ENCODE assay signal across 17 cellular contexts in the genomic region with DNA sequence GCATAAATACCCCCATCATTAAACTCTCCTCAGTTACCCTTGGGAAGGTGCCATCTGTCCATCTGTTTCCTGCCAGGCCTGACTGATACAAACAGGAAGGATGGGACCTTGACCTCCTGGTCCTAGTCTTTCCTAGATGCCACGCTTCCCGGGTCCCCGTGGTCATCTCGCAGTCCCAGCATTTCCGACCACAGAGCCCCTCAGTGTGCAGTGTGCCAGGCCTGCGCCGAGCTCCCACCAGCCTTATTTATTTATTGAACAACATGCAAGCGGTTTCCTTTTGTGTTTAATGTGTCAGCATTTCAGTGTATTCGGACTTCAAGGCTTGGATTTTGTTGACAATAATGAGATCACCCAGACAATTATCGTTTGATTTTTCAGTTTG. TPM values are rescaled to one million over a fixed set of nuclear protein-coding genes. Genes with fewer than 3 reads are reported as not detected.
DNase-seq lines count a peak whose midpoint lies in the region; ATAC-seq and TF ChIP-seq lines count a peak whose summit lies in the region.
"Had no signal": no experiment of that assay in that cellular context is flagged by ENCODE, and none has a peak within 500 bp of the region (broad histone marks: within the 10 kb centered on the region; RNA-seq: fewer than 3 reads in every experiment).

No MANE protein-coding gene starts in this region.

- CTCF ChIA-PET in CD4-positive, alpha-beta memory T cell (lab: Charles Lee; ENCODE audit: partially characterized antibody), result no interaction called here

- TF ChIP-seq EP300 in esophagus muscularis mucosa (IDR thresholded peaks at IDR 0.05), result no peak
- no peak for TF ChIP-seq EP300 in gastroesophageal sphincter (IDR thresholded peaks at IDR 0.05)

- POLR2A ChIA-PET in CD4-positive, alpha-beta memory T cell (lab: Charles Lee; ENCODE audit: partially characterized antibody), result no interaction called here

- no peaks in the 10 kb centered on the region for H3K4me1 Mint-ChIP-seq in CD4-positive, alpha-beta memory T cell
- H3K4me1 Mint-ChIP-seq: CD8-positive, alpha-beta memory T cell had no signal

- intact Hi-C loops in esophagus muscularis mucosa (cut with DNase I), result no loop called here
- intact Hi-C loops in CD4-positive, alpha-beta memory T cell (cut with micrococcal nuclease), result no loop called here

- 71% methylated on average over 10 of the region's 10 CpGs for WGBS in esophagus muscularis mucosa
- WGBS in gastroesophageal sphincter (ENCODE audit: low coverage in 1 of 2), 2 donors, result 50 to 71% methylated on average over 2 to 7 of the region's 10 CpGs

- no peak overlapping the region for H3K4me3 Mint-ChIP-seq in CD4-positive, alpha-beta memory T cell
- H3K4me3 Mint-ChIP-seq: H9 had no signal

- H3K27ac ChIP-seq in esophagus muscularis mucosa (replicated peaks in 1 of 4) (no peak overlapping the region), gastroesophageal sphincter (no peak overlapping the region)
- no peak overlapping the region for H3K27ac ChIP-seq in CD4-positive, alpha-beta memory T cell (ENCODE audit: low read depth, low read length)

- TF ChIP-seq CTCF in esophagus muscularis mucosa (IDR thresholded peaks at IDR 0.05), result no peak
- TF ChIP-seq CTCF in gastroesophageal sphincter (IDR thresholded peaks at IDR 0.05), result no peak

- peak overlapping the region in 1 of 7 donors; percentile 30 for H3K27ac Mint-ChIP-seq in CD4-positive, alpha-beta memory T cell
- H3K27ac Mint-ChIP-seq: CD8-positive, alpha-beta memory T cell had no signal

- H3K4me1 ChIP-seq in esophagus muscularis mucosa (peaks cover 0 to 29% (median 28%) of the 10 kb centered on the region in 4 donors), gastroesophageal sphincter (peaks cover 0 to 30% (median 6%) of the 10 kb centered on the region in 3 donors)
- H3K4me1 ChIP-seq in CD4-positive, alpha-beta memory T cell (ENCODE audit: insufficient read depth, low read length), result no peaks in the 10 kb centered on the region

- peak; percentile 42 for DNase-seq in CMK (ENCODE audit: low read depth)
- DNase-seq in DMS 273 (lab: John Stamatoyannopoulos, UW; ENCODE audit: unreplicated experiment), result peak; percentile 87
- DNase-seq in SW480 (ENCODE audit: low spot score), result peak; percentile 84
- peak; percentile 8 for DNase-seq in esophagus muscularis mucosa (ENCODE audit: extremely low spot score)
- DNase-seq in NCI-H774 (lab: John Stamatoyannopoulos, UW), result no peak
- no peak for DNase-seq in CD4-positive, alpha-beta memory T cell
- DNase-seq: CD8-positive, alpha-beta memory T cell; DMS153; H9; Kasumi-1; NCI-H1417; NCI-H2081; NCI-H2227 treated with DMSO at 0.1 percent for 48 hours; SIG-M5 had no signal

- peaks cover 0 to 2% of the 10 kb centered on the region in 2 donors for H3K27me3 Mint-ChIP-seq in CD4-positive, alpha-beta memory T cell

- no peaks in the 10 kb centered on the region for H3K27me3 ChIP-seq in esophagus muscularis mucosa
- H3K27me3 ChIP-seq in CD4-positive, alpha-beta memory T cell (ENCODE audit: insufficient read depth, low read length), result no peaks in the 10 kb centered on the region
- H3K27me3 ChIP-seq in gastroesophageal sphincter, result no peaks in the 10 kb centered on the region

- no peak for ATAC-seq in gastroesophageal sphincter
- ATAC-seq: GM12878 had no signal

- TF ChIP-seq POLR2A in esophagus muscularis mucosa (IDR thresholded peaks at IDR 0.05; ENCODE audit: low read depth) (no peak), gastroesophageal sphincter (IDR thresholded peaks at IDR 0.05) (no peak)

- H3K4me3 ChIP-seq in esophagus muscularis mucosa (no peak overlapping the region), gastroesophageal sphincter (no peak overlapping the region)
- no peak overlapping the region for H3K4me3 ChIP-seq in CD4-positive, alpha-beta memory T cell (ENCODE audit: low read length in 2 of 2)
- H3K4me3 ChIP-seq: GM12878 had no signal

- no peaks in the 10 kb centered on the region for H3K36me3 Mint-ChIP-seq in CD4-positive, alpha-beta memory T cell
- H3K36me3 Mint-ChIP-seq: CD8-positive, alpha-beta memory T cell had no signal

- H3K9me3 Mint-ChIP-seq in CD4-positive, alpha-beta memory T cell, result no peaks in the 10 kb centered on the region
- H3K9me3 Mint-ChIP-seq: CD8-positive, alpha-beta memory T cell; H9 had no signal

- H3K36me3 ChIP-seq in esophagus muscularis mucosa, result no peaks in the 10 kb centered on the region
- H3K36me3 ChIP-seq in CD4-positive, alpha-beta memory T cell (ENCODE audit: insufficient read depth, low read length), result no peaks in the 10 kb centered on the region
- no peaks in the 10 kb centered on the region for H3K36me3 ChIP-seq in gastroesophageal sphincter

- H3K9me3 ChIP-seq in esophagus muscularis mucosa (no peaks in the 10 kb centered on the region), gastroesophageal sphincter (no peaks in the 10 kb centered on the region)
- no peaks in the 10 kb centered on the region for H3K9me3 ChIP-seq in CD4-positive, alpha-beta memory T cell (ENCODE audit: control insufficient read depth in 1 of 2, low read length in 2 of 2)

RNA-seq across cellular contexts. Expression of a gene that starts 45.6 kb away (rescaled TPM):
- total RNA-seq in esophagus muscularis mucosa (10 to 100 TPM; 37.1 to 87.8 (median 54.1) TPM), gastroesophageal sphincter (10 to 100 TPM; 27.7 to 69.2 (median 48.7) TPM)
- 1 to 10 TPM; 3.8 to 4.6 TPM for total RNA-seq in CD4-positive, alpha-beta memory T cell
- polyA plus RNA-seq in CD4-positive, alpha-beta memory T cell, result under 1 TPM in 1 of 2 donors, not detected in 1; 0.48 TPM
- polyA plus RNA-seq: AG04450 had no signal

Comparison
In these comparisons a context has a peak if more than half of its experiments do, and no peak if none do; other contexts are left out.
1. DNase-seq: peak in CMK (single experiment), DMS 273 (single experiment), SW480 (single experiment) and esophagus muscularis mucosa (single experiment); none in NCI-H774 (single experiment) and CD4-positive, alpha-beta memory T cell (0 of 5).
2. RNA of a gene that starts 45.6 kb away (total RNA-seq): 37.1 to 87.8 TPM in esophagus muscularis mucosa and 27.7 to 69.2 TPM in gastroesophageal sphincter; 3.8 to 4.6 TPM in CD4-positive, alpha-beta memory T cell; every median in the first group is over 4 times any median in the second.